Comparison of ENCODE assay signal across 20 cellular contexts in the genomic region with DNA sequence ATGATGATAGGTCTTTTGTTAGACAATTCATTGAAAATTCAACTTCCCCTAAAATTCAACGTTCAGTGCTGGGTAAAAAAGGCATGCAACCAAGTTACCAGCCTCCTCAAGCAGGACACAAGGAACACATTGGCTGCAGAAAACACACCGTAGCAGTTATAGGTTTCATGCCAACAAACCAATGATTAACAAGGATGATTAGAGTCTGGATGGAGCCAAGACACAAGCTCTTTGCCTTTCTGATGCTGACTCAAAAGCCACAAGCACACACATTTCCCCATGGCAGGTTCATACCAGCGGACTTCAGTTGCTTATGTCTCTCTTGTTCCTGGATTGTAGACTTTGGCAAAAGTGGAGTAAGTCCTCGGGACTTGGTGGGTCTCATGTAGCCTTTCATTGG.
"Had no signal": no experiment of that assay in that cellular context is flagged by ENCODE, and none has a peak within 500 bp of the region (broad histone marks: within the 10 kb centered on the region; RNA-seq: fewer than 3 reads in every experiment).

No MANE protein-coding gene starts in this region.

- H3K4me3 Mint-ChIP-seq: activated CD4-positive, alpha-beta T cell treated with anti-CD3 and anti-CD28 coated beads, Interleukin-2, amount 10 ng/mL, durations not matched to agents 7 days and 5 days; activated CD8-positive, alpha-beta T cell treated with anti-CD3 and anti-CD28 coated beads, Interleukin-2, amount 10 ng/mL, durations not matched to agents 7 days and 5 days; activated T-cell treated with anti-CD3 and anti-CD28 coated beads, Interleukin-2, amount 50 U/mL, for 24 hours; effector memory CD8-positive, alpha-beta T cell; natural killer cell; stimulated activated naive B cell treated with anti-CD40 and anti-IgM and Interleukin-4, amounts not matched to agents 10 μg/mL and 1 μg/mL and 100 μg/mL, for 72 hours; T-cell had no signal

- H3K27me3 ChIP-seq: heart left ventricle, neutrophil, spleen, upper lobe of left lung had no signal

- DNase-seq: activated CD4-positive, alpha-beta T cell treated with anti-CD3 and anti-CD28 coated beads, Interleukin-2, amount 10 ng/mL, durations not matched to agents 7 days and 5 days; activated CD8-positive, alpha-beta T cell treated with anti-CD3 and anti-CD28 coated beads, Interleukin-2, amount 10 ng/mL, durations not matched to agents 7 days and 5 days; activated naive CD4-positive, alpha-beta T cell treated with Interleukin-2 at 50 U/mL for 16 hours; activated T-cell treated with anti-CD3 and anti-CD28 coated beads, Interleukin-2, amount 50 U/mL, for 24 hours; effector memory CD8-positive, alpha-beta T cell; foreskin melanocyte; heart left ventricle; left colon; lower lobe of right lung; natural killer cell; retina; spleen; stimulated activated naive B cell treated with anti-CD40 and anti-IgM and Interleukin-4, amounts not matched to agents 10 μg/mL and 1 μg/mL and 100 μg/mL, for 72 hours; T-cell; upper lobe of left lung had no signal

- H2AFZ ChIP-seq: parathyroid adenoma had no signal

- H3K27me3 Mint-ChIP-seq: activated CD4-positive, alpha-beta T cell treated with anti-CD3 and anti-CD28 coated beads, Interleukin-2, amount 10 ng/mL, durations not matched to agents 7 days and 5 days; activated T-cell treated with anti-CD3 and anti-CD28 coated beads, Interleukin-2, amount 50 U/mL, for 24 hours; effector memory CD8-positive, alpha-beta T cell; stimulated activated naive B cell treated with anti-CD40 and anti-IgM and Interleukin-4, amounts not matched to agents 10 μg/mL and 1 μg/mL and 100 μg/mL, for 72 hours; T-cell had no signal

- H3K27ac Mint-ChIP-seq: activated CD4-positive, alpha-beta T cell treated with anti-CD3 and anti-CD28 coated beads, Interleukin-2, amount 10 ng/mL, durations not matched to agents 7 days and 5 days; activated CD8-positive, alpha-beta T cell treated with anti-CD3 and anti-CD28 coated beads, Interleukin-2, amount 10 ng/mL, durations not matched to agents 7 days and 5 days; activated T-cell treated with anti-CD3 and anti-CD28 coated beads, Interleukin-2, amount 50 U/mL, for 24 hours; activated T-helper 2 cell treated with anti-CD3 and anti-CD28 coated beads, Interferon-gamma antibody, Interleukin-2, Interleukin-4, amounts not matched to agents 10 μg/mL and 5 μg/mL and 100 μg/mL, durations not matched to agents 14 hours and 24 hours and 36 hours; effector memory CD8-positive, alpha-beta T cell; natural killer cell; T-cell had no signal

- H3K4me1 ChIP-seq: lower lobe of right lung, spleen, upper lobe of left lung had no signal

- H3K27ac ChIP-seq: lower lobe of right lung, neutrophil, parathyroid adenoma, spleen, thoracic aorta, upper lobe of left lung had no signal

- H3K4me1 Mint-ChIP-seq: activated CD4-positive, alpha-beta T cell treated with anti-CD3 and anti-CD28 coated beads, Interleukin-2, amount 10 ng/mL, durations not matched to agents 7 days and 5 days; natural killer cell; stimulated activated naive B cell treated with anti-CD40 and anti-IgM and Interleukin-4, amounts not matched to agents 10 μg/mL and 1 μg/mL and 100 μg/mL, for 72 hours; T-cell had no signal

- H3K4me3 ChIP-seq: heart left ventricle, lower lobe of right lung, spleen, thoracic aorta, upper lobe of left lung had no signal

- H3K9me3 ChIP-seq: heart left ventricle, lower lobe of right lung, neutrophil, spleen, thoracic aorta, upper lobe of left lung had no signal

- ATAC-seq: activated CD8-positive, alpha-beta T cell treated with anti-CD3 and anti-CD28 coated beads, Interleukin-2, amount 10 ng/mL, durations not matched to agents 7 days and 5 days; effector memory CD8-positive, alpha-beta T cell; left colon; lower lobe of right lung; natural killer cell; SK-N-SH treated with all-trans-retinoic acid at 6 μM for 48 hours; stimulated activated naive B cell treated with anti-CD40 and anti-IgM and Interleukin-4, amounts not matched to agents 10 μg/mL and 1 μg/mL and 100 μg/mL, for 72 hours; T-cell had no signal

- H3K9ac ChIP-seq: parathyroid adenoma had no signal

- H3K9me3 Mint-ChIP-seq: activated CD4-positive, alpha-beta T cell treated with anti-CD3 and anti-CD28 coated beads, Interleukin-2, amount 10 ng/mL, durations not matched to agents 7 days and 5 days; activated T-cell treated with anti-CD3 and anti-CD28 coated beads, Interleukin-2, amount 50 U/mL, for 24 hours; activated T-helper 2 cell treated with anti-CD3 and anti-CD28 coated beads, Interferon-gamma antibody, Interleukin-2, Interleukin-4, amounts not matched to agents 10 μg/mL and 5 μg/mL and 100 μg/mL, durations not matched to agents 14 hours and 24 hours and 36 hours; effector memory CD8-positive, alpha-beta T cell; natural killer cell; stimulated activated naive B cell treated with anti-CD40 and anti-IgM and Interleukin-4, amounts not matched to agents 10 μg/mL and 1 μg/mL and 100 μg/mL, for 72 hours had no signal
